In genomic region chr16:24253192-24253591, GRCh38 we compare ENCODE assay signal across 1 cellular context.
A peak's percentile ranks its signal among the peaks of the same experiment; 100 is the strongest.
TF ChIP-seq lines count a peak whose summit lies in the region.

No MANE protein-coding gene starts in this region.

TF ChIP-seq in HEK293, 187 proteins besides CTCF, POLR2A, EP300 and RAD21 (continued from another document):
- TF ChIP-seq PRDM10 (tag by site-specific recombination; IDR thresholded peaks at IDR 0.05) (no peak), ZNF324 (tag by site-specific recombination; IDR thresholded peaks at IDR 0.05) (no peak), TRIM28 (IDR thresholded peaks at IDR 0.05; ENCODE audit: borderline replicate concordance, low read length) (no peak), ZNF658 (tag by site-specific recombination; IDR thresholded peaks at IDR 0.05) (no peak), ZBTB48 (tag by site-specific recombination; IDR thresholded peaks at IDR 0.05) (no peak), SCRT1 (tag by site-specific recombination; IDR thresholded peaks at IDR 0.05; ENCODE audit: borderline replicate concordance) (no peak), EGR2 (tag by site-specific recombination; IDR thresholded peaks at IDR 0.05; ENCODE audit: low read depth) (peak; percentile 89), ZNF214 (tag by site-specific recombination; IDR thresholded peaks at IDR 0.05; ENCODE audit: borderline replicate concordance) (no peak), ZNF2 (tag by site-specific recombination; IDR thresholded peaks at IDR 0.05) (peak; percentile 95), PATZ1 (tag by site-specific recombination; IDR thresholded peaks at IDR 0.05) (no peak)
